ENCODE assay signal across 7 cellular contexts in the genomic region with DNA sequence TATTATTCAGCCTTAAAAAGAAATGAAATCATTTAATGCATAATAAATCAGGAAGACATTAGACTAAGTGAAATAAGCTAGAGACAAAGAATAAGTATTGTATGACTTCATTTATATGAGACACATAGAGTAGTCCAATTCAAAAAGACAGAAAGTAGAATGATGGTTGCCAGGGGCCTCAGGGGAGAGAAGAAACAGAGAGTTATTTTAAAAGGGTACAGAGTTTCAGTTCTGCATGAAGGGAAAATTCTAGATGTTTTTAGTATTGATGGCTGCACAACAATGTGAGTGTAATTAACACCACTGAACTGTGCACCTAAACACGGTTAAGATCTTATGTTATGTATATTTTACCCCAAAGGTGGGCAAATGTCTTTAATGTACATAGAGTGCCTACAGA.
"Had no signal": no experiment of that assay in that cellular context is flagged by ENCODE, and none has a peak within 500 bp of the region (broad histone marks: within the 10 kb centered on the region; RNA-seq: fewer than 3 reads in every experiment).

No MANE protein-coding gene starts in this region.

- FAIRE-seq: G401.6, GM12891, GM12892, GM18507, GM19239 had no signal

- DNase-seq: GDM1, GF-D8 had no signal
